In the genomic region with DNA sequence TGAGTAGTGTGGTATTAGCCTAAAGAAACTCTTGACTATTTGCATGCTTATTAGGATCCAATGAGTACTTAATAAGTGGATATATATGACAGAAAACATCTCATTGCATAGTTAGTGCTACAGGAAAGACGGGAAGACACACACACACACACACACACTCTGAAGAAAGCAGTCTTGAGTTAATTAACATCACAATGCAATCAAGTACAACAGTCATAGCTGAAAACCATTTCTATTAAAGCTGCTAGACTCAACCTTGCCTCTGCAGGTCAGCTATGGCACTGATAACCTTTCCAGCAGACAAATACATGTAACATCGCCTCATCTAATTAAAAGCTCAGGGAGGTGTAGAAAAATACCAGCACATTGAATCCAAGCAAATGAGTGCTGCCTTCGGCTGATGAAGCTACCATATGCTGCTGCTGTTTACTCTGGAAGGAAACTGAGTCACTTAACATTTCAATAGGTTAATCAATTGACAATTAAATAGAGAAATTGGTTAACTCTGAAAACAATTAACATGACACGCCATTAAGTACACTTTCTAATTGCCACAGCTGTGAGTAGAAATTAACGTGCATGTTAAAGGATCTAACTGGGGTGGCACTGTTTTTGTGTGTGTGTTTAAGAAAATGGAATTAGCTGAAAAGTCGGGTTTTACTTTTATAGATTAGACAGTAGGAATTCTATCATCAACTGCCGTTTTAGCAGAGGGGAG, we compare ENCODE assay signal across 17 cellular contexts.
DNase-seq lines count a peak whose midpoint lies in the region; ATAC-seq, FAIRE-seq and TF ChIP-seq lines count a peak whose summit lies in the region.
"Had no signal": no experiment of that assay in that cellular context is flagged by ENCODE, and none has a peak within 500 bp of the region (broad histone marks: within the 10 kb centered on the region; RNA-seq: fewer than 3 reads in every experiment).

No MANE protein-coding gene starts in this region.

- CTCF ChIA-PET in H1 (lab: Charles Lee; ENCODE audit: partially characterized antibody): interaction anchor here (0.8 to 1.5 kb wide), 7 partner anchors 13 to 148 kb away, joined by 3 to 5 read pairs (median 3); no protein-coding TSS in a partner anchor

- H3F3A ChIP-seq in neural progenitor cell (ENCODE audit: low read depth): peaks cover 60% of the 10 kb centered on the region

- no peak overlapping the region for H2AFZ ChIP-seq in H9 (ENCODE audit: low read length)
- no peak overlapping the region for H2AFZ ChIP-seq in H1 (ENCODE audit: low read length)
- peak overlapping the region; percentile 1 for H2AFZ ChIP-seq in neural progenitor cell (replicated peaks)

- H3K4ac ChIP-seq in H9 (ENCODE audit: low read depth, low read length) (no peak overlapping the region; the same call in 1 of the 2 replicates), H1 (replicated peaks; ENCODE audit: insufficient read length, low read depth, low read length) (no peak overlapping the region)

- H3K27me3 Mint-ChIP-seq in H9 (ENCODE audit: low read depth) (no peaks in the 10 kb centered on the region), neural progenitor cell (ENCODE audit: insufficient read depth, low read depth) (no peaks in the 10 kb centered on the region)

- ATAC-seq in esophagus mucosa (no peak), left lobe of liver (no peak), GM19023 (IDR thresholded peaks at IDR 0.05; ENCODE audit: unreplicated experiment) (no peak)
- ATAC-seq: K562 had no signal

- H3K27ac ChIP-seq in H9 (ENCODE audit: insufficient read length, low read depth, low read length): peak overlapping the region; percentile 60
- H3K27ac ChIP-seq in HUES6 (ENCODE audit: low read depth, low read length): no peak overlapping the region
- H3K27ac ChIP-seq in H1 (ENCODE audit: low read depth, low read length): no peak overlapping the region
- peak overlapping the region; percentile 35 for H3K27ac ChIP-seq in neural progenitor cell
- H3K27ac ChIP-seq: C4-2B had no signal

- no peak overlapping the region for H3K14ac ChIP-seq in H9 (ENCODE audit: insufficient read depth, low read length)
- H3K14ac ChIP-seq in H1 (ENCODE audit: insufficient read length): no peak overlapping the region

- H3K36me3 Mint-ChIP-seq in H9 (ENCODE audit: insufficient read depth in 1 of 3, low read depth in 3 of 3): peaks cover 0 to 6% (median 0%) of the 10 kb centered on the region in 3 experiments; a peak in 2 of 7 replicates
- H3K36me3 Mint-ChIP-seq in neural progenitor cell: peaks cover 8% of the 10 kb centered on the region
- H3K36me3 Mint-ChIP-seq: CD4-positive, alpha-beta memory T cell had no signal

- POLR2A ChIA-PET in H1 (lab: Charles Lee; ENCODE audit: partially characterized antibody): interaction anchor here (0.5 to 1.9 kb wide), 9 partner anchors 8 to 143 kb away, joined by 3 to 12 read pairs (median 4); no protein-coding TSS in a partner anchor

- H4K20me1 ChIP-seq in H9 (ENCODE audit: control insufficient read depth, insufficient read depth, insufficient read length): no peaks in the 10 kb centered on the region
- no peaks in the 10 kb centered on the region for H4K20me1 ChIP-seq in H1 (replicated peaks in 1 of 2; ENCODE audit: control insufficient read depth in 1 of 2, insufficient read depth in 2 of 2, low read length in 2 of 2)
- no peaks in the 10 kb centered on the region for H4K20me1 ChIP-seq in neural progenitor cell (ENCODE audit: low read depth)

- H3K4me2 ChIP-seq in H9 (ENCODE audit: insufficient read depth, insufficient read length, low read length): peak overlapping the region; percentile 50
- H3K4me2 ChIP-seq in H1 (ENCODE audit: insufficient read depth in 1 of 2, low read depth in 2 of 2, low read length in 2 of 2): peak overlapping the region; percentile 55 to 64
- H3K4me2 ChIP-seq in neural progenitor cell: peak overlapping the region; percentile 59

- H3K9me3 ChIP-seq in H9 (ENCODE audit: control insufficient read depth, low read depth, low read length): no peaks in the 10 kb centered on the region
- H3K9me3 ChIP-seq in HUES6 (ENCODE audit: control insufficient read depth, insufficient read depth, low read depth, low read length): no peaks in the 10 kb centered on the region
- H3K9me3 ChIP-seq in H1 (ENCODE audit: insufficient read depth in 2 of 2, low read depth in 1 of 2, low read length in 1 of 2): no peaks in the 10 kb centered on the region
- no peaks in the 10 kb centered on the region for H3K9me3 ChIP-seq in neural progenitor cell (ENCODE audit: low read depth)
- H3K9me3 ChIP-seq: BE2C had no signal

- H2BK5ac ChIP-seq in H9 (ENCODE audit: insufficient read length, low read length): no peak overlapping the region
- peak overlapping the region; percentile 41; the same call in 1 of the 2 replicates for H2BK5ac ChIP-seq in H1 (ENCODE audit: low read depth, low read length)

- H3K4me3 Mint-ChIP-seq in H9: peak overlapping the region; percentile 3 to 32; a peak in 4 of 5 replicates
- H3K4me3 Mint-ChIP-seq in neural progenitor cell: no peak overlapping the region
- H3K4me3 Mint-ChIP-seq: CD4-positive, alpha-beta memory T cell had no signal

- H4K91ac ChIP-seq in H9 (ENCODE audit: insufficient read length, low read depth, low read length): no peak overlapping the region
- no peak overlapping the region for H4K91ac ChIP-seq in H1 (replicated peaks; ENCODE audit: insufficient read length, low read length)

- H3K56ac ChIP-seq in H9 (ENCODE audit: insufficient read length, low read depth, low read length) (no peak overlapping the region), H1 (replicated peaks; ENCODE audit: insufficient read length, low read depth, low read length) (no peak overlapping the region)

- H2AK5ac ChIP-seq in H9 (ENCODE audit: insufficient read length, low read length) (no peak overlapping the region), H1 (ENCODE audit: low read depth, low read length) (no peak overlapping the region)

- H3T11ph ChIP-seq in H9 (ENCODE audit: low read length): no peak overlapping the region

- H4K8ac ChIP-seq in H9 (replicated peaks; ENCODE audit: insufficient read length, low read depth, low read length): no peak overlapping the region
- H4K8ac ChIP-seq in H1 (ENCODE audit: extremely low read depth, insufficient read depth, low read length): no peak overlapping the region

- H2BK12ac ChIP-seq in H9 (ENCODE audit: insufficient read length, low read depth, low read length) (no peak overlapping the region), H1 (ENCODE audit: low read depth, low read length) (no peak overlapping the region; the same call in 1 of the 2 replicates)

- peak in 1 of 2 experiments; percentile 12; a peak in 1 of 3 replicates for TF ChIP-seq EP300 in H1 (IDR thresholded peaks at IDR 0.05; ENCODE audit: borderline replicate concordance in 1 of 2, low read depth in 2 of 2, low read length in 2 of 2)

- H3K27me3 ChIP-seq in H9 (ENCODE audit: insufficient read depth, low read length) (no peaks in the 10 kb centered on the region; the same call in 1 of the 2 replicates), HUES6 (ENCODE audit: control insufficient read depth, insufficient read depth, low read length) (peaks cover 5% of the 10 kb centered on the region; the same call in 1 of the 2 replicates), H1 (replicated peaks in 1 of 4; ENCODE audit: control insufficient read depth in 3 of 4, extremely low read depth in 1 of 4, insufficient read depth in 3 of 4, low read length in 3 of 4) (no peaks in the 10 kb centered on the region), neural progenitor cell (no peaks in the 10 kb centered on the region)

- H3K9ac ChIP-seq in H9 (ENCODE audit: extremely low read depth, insufficient read length, low read length) (no peak overlapping the region), HUES6 (ENCODE audit: low read length) (no peak overlapping the region), H1 (replicated peaks in 1 of 4; ENCODE audit: extremely low read depth in 1 of 4, low read depth in 3 of 4, low read length in 3 of 4) (no peak overlapping the region), neural progenitor cell (no peak overlapping the region)

- H3K4me3 ChIP-seq in HUES6 (ENCODE audit: low read depth, low read length): peak overlapping the region; percentile 24; the same call in 1 of the 2 replicates
- peak overlapping the region in 1 of 4 experiments; percentile 43; a peak in 1 of 8 replicates for H3K4me3 ChIP-seq in H1 (ENCODE audit: extremely low read depth in 1 of 4, insufficient read depth in 2 of 4, low read depth in 3 of 4, low read length in 4 of 4)
- no peak overlapping the region for H3K4me3 ChIP-seq in neural progenitor cell
- H3K4me3 ChIP-seq: K562 had no signal

- H3K4me1 ChIP-seq in H9 (ENCODE audit: insufficient read depth, low read length) (peaks cover 22% of the 10 kb centered on the region), HUES6 (ENCODE audit: control insufficient read depth, insufficient read depth, low read length) (peaks cover 68% of the 10 kb centered on the region), H1 (replicated peaks in 1 of 4; ENCODE audit: control insufficient read depth in 3 of 4, insufficient read depth in 4 of 4, low read length in 3 of 4) (peaks cover 1 to 46% (median 32%) of the 10 kb centered on the region in 4 experiments; a peak in 5 of 7 replicates), neural progenitor cell (peaks cover 65% of the 10 kb centered on the region)
- H3K4me1 ChIP-seq: BE2C had no signal

- no peak for TF ChIP-seq RAD21 in H1 (IDR thresholded peaks at IDR 0.05 in 1 of 2, conservative IDR thresholded peaks at IDR 0.05 in 1 of 2; ENCODE audit: low read depth in 2 of 2, low read length in 2 of 2)

- H3K79me1 ChIP-seq in H9 (ENCODE audit: insufficient read depth, low read depth, low read length, poor library complexity, severe bottlenecking) (no peaks in the 10 kb centered on the region), H1 (ENCODE audit: low read depth, low read length) (no peaks in the 10 kb centered on the region)

- H3K79me2 ChIP-seq in H9 (ENCODE audit: insufficient read depth, low read length): no peaks in the 10 kb centered on the region
- no peaks in the 10 kb centered on the region for H3K79me2 ChIP-seq in H1 (ENCODE audit: control insufficient read depth in 1 of 2, insufficient read depth in 2 of 2, low read length in 2 of 2)
- no peaks in the 10 kb centered on the region for H3K79me2 ChIP-seq in neural progenitor cell (ENCODE audit: low read depth)

- no peak overlapping the region for H2BK15ac ChIP-seq in H9 (ENCODE audit: low read depth, low read length)
- no peak overlapping the region for H2BK15ac ChIP-seq in H1 (ENCODE audit: low read length)

- H2BK120ac ChIP-seq in H9 (ENCODE audit: low read depth, low read length, poor library complexity, severe bottlenecking): no peak overlapping the region
- peak overlapping the region; percentile 45 for H2BK120ac ChIP-seq in H1 (replicated peaks; ENCODE audit: low read depth, low read length)

- H3K18ac ChIP-seq in H9 (ENCODE audit: insufficient read length, low read depth, low read length): no peak overlapping the region
- H3K18ac ChIP-seq in H1 (ENCODE audit: extremely low read depth, low read length): peak overlapping the region; percentile 55; the same call in 1 of the 2 replicates

- TF ChIP-seq POLR2A in H1 (IDR thresholded peaks at IDR 0.05; ENCODE audit: control extremely low read depth in 1 of 2, low read depth in 2 of 2, low read length in 2 of 2): no peak

- H3K27ac Mint-ChIP-seq in H9 (peak overlapping the region; percentile 1 to 99 (median 96); a peak in 6 of 7 replicates), neural progenitor cell (peak overlapping the region; percentile 7)
- H3K27ac Mint-ChIP-seq: CD4-positive, alpha-beta memory T cell had no signal

- H3K23me2 ChIP-seq in H9 (ENCODE audit: insufficient read length, low read depth, low read length, poor library complexity, severe bottlenecking) (no peaks in the 10 kb centered on the region), H1 (ENCODE audit: low read depth, low read length) (peaks cover 4% of the 10 kb centered on the region; the same call in 1 of the 2 replicates)

- H2BK20ac ChIP-seq in H9 (ENCODE audit: low read depth, low read length, poor library complexity, severe bottlenecking) (no peak overlapping the region), H1 (ENCODE audit: low read length) (0 out of 2 replicates have a peak overlapping the region, but pooled peaks have one; percentile 16)

- H3K36me3 ChIP-seq in HUES6 (ENCODE audit: control insufficient read depth, insufficient read depth, low read length) (no peaks in the 10 kb centered on the region), H1 (ENCODE audit: control insufficient read depth in 2 of 4, insufficient read depth in 4 of 4, low read length in 3 of 4) (no peaks in the 10 kb centered on the region), neural progenitor cell (no peaks in the 10 kb centered on the region)
- H3K36me3 ChIP-seq: BE2C had no signal

- WGBS in H9 (ENCODE audit: extremely low coverage, insufficient read length, low lambda C conversion rate): no CpG with 5 or more reads among the region's 7 CpGs
- WGBS in H1 (ENCODE audit: extremely low coverage in 1 of 2, insufficient coverage in 1 of 2, insufficient read length in 1 of 2, insufficient replicate concordance in 2 of 2, low coverage in 1 of 2, low lambda C conversion rate in 2 of 2, missing lambda C conversion rate in 1 of 2), 2 experiments: 6% methylated on average over 7 of the region's 7 CpGs; no CpG with 5 or more reads in 1 of the 2 experiments

- no peak for TF ChIP-seq CTCF in H9 (conservative IDR thresholded peaks at IDR 0.05)
- no peak for TF ChIP-seq CTCF in H1 (IDR thresholded peaks at IDR 0.05; ENCODE audit: control extremely low read depth in 1 of 3, insufficient read depth in 1 of 3, low read depth in 1 of 3, low read length in 3 of 3)
- TF ChIP-seq CTCF in neural progenitor cell (IDR thresholded peaks at IDR 0.05): no peak

- no peak overlapping the region for H3K23ac ChIP-seq in H9 (ENCODE audit: insufficient read length, low read depth, low read length)
- H3K23ac ChIP-seq in H1 (ENCODE audit: insufficient read length): no peak overlapping the region

- peaks cover 73 to 76% of the 10 kb centered on the region in 2 experiments for H3K4me1 Mint-ChIP-seq in H9
- peaks cover 58% of the 10 kb centered on the region for H3K4me1 Mint-ChIP-seq in neural progenitor cell
- H3K4me1 Mint-ChIP-seq: CD4-positive, alpha-beta memory T cell had no signal

- peaks cover 0 to 6% of the 10 kb centered on the region in 2 experiments; a peak in 3 of 5 replicates for H3K9me3 Mint-ChIP-seq in H9
- peaks cover 8% of the 10 kb centered on the region for H3K9me3 Mint-ChIP-seq in neural progenitor cell

- peak; percentile 79 for FAIRE-seq in H1 (lab: Jason Lieb, UNC)
- FAIRE-seq: A204.1, G401.6, GM12891, K562 had no signal

- H4K5ac ChIP-seq in H9 (ENCODE audit: insufficient read length, low read depth, low read length) (no peak overlapping the region), H1 (ENCODE audit: insufficient read length, low read depth, low read length) (no peak overlapping the region)

- no peak for DNase-seq in H9
- DNase-seq in H1 (ENCODE audit: low read depth in 1 of 2, low spot score in 2 of 2): no peak
- DNase-seq in neural progenitor cell (ENCODE audit: low spot score): peak; percentile 26
- DNase-seq in left lobe of liver (ENCODE audit: low spot score): no peak
- DNase-seq: BE2C; CD4-positive, alpha-beta memory T cell; DMS153; DMS79 treated with DMSO at 0.1 percent for 48 hours; EL had no signal

Comparison
In these comparisons a context has a peak if more than half of its experiments do, and no peak if none do; other contexts are left out.
1. H3K27ac ChIP-seq: peak in H9 (single experiment) and neural progenitor cell (single experiment); none in HUES6 (single experiment) and H1 (single experiment).
2. Peak in every context shown above with its lines, with median percentiles within 50 percentile points of each other: H3K4me2 ChIP-seq.